Comparison of ENCODE assay signal across 8 cellular contexts in genomic region chr1:54581621-54582035, GRCh38. TPM values are rescaled to one million over a fixed set of nuclear protein-coding genes. Genes with fewer than 3 reads are reported as not detected.
DNase-seq lines count a peak whose midpoint lies in the region; ATAC-seq lines count a peak whose summit lies in the region.

No MANE protein-coding gene starts in this region.

- peaks cover 38% of the 10 kb centered on the region for H3K4me1 ChIP-seq in mucosa of stomach (ENCODE audit: control insufficient read depth, insufficient read depth, low read length)

- H3K4me3 Mint-ChIP-seq in activated T-helper 1 cell treated with anti-CD3 and anti-CD28 coated beads, Interleukin-12 subunit alpha, Interleukin-12 subunit beta, Interleukin-2, Interleukin-4 antibody, amounts not matched to agents 30 ng/mL and 10 ng/mL and 1 ng/mL, durations not matched to agents 14 hours and 24 hours and 36 hours: no peak overlapping the region
- H3K4me3 Mint-ChIP-seq in stimulated activated effector memory CD8-positive, alpha-beta T cell treated with anti-CD3 and anti-CD28 coated beads, Interleukin-12 subunit alpha, Interleukin-12 subunit beta, amount 100 ng/mL, for 72 hours: no peak overlapping the region
- no peak overlapping the region for H3K4me3 Mint-ChIP-seq in stimulated activated naive B cell treated with anti-CD40 and anti-IgM and Interleukin-4, amounts not matched to agents 10 μg/mL and 1 μg/mL and 100 μg/mL, for 72 hours

- no peaks in the 10 kb centered on the region for H3K9me3 Mint-ChIP-seq in activated T-helper 1 cell treated with anti-CD3 and anti-CD28 coated beads, Interleukin-12 subunit alpha, Interleukin-12 subunit beta, Interleukin-2, Interleukin-4 antibody, amounts not matched to agents 30 ng/mL and 10 ng/mL and 1 ng/mL, durations not matched to agents 14 hours and 24 hours and 36 hours
- no peaks in the 10 kb centered on the region for H3K9me3 Mint-ChIP-seq in stimulated activated effector memory CD8-positive, alpha-beta T cell treated with anti-CD3 and anti-CD28 coated beads, Interleukin-12 subunit alpha, Interleukin-12 subunit beta, amount 100 ng/mL, for 72 hours
- no peaks in the 10 kb centered on the region for H3K9me3 Mint-ChIP-seq in stimulated activated naive B cell treated with anti-CD40 and anti-IgM and Interleukin-4, amounts not matched to agents 10 μg/mL and 1 μg/mL and 100 μg/mL, for 72 hours

- H3K27ac Mint-ChIP-seq in activated T-helper 1 cell treated with anti-CD3 and anti-CD28 coated beads, Interleukin-12 subunit alpha, Interleukin-12 subunit beta, Interleukin-2, Interleukin-4 antibody, amounts not matched to agents 30 ng/mL and 10 ng/mL and 1 ng/mL, durations not matched to agents 14 hours and 24 hours and 36 hours: no peak overlapping the region
- H3K27ac Mint-ChIP-seq in stimulated activated effector memory CD8-positive, alpha-beta T cell treated with anti-CD3 and anti-CD28 coated beads, Interleukin-12 subunit alpha, Interleukin-12 subunit beta, amount 100 ng/mL, for 72 hours: no peak overlapping the region
- H3K27ac Mint-ChIP-seq in stimulated activated naive B cell treated with anti-CD40 and anti-IgM and Interleukin-4, amounts not matched to agents 10 μg/mL and 1 μg/mL and 100 μg/mL, for 72 hours: no peak overlapping the region

- H3K9ac ChIP-seq in mucosa of stomach (ENCODE audit: low read length): peak overlapping the region; percentile 51

- H3K9me3 ChIP-seq in mucosa of stomach (ENCODE audit: control insufficient read depth, low read length): no peaks in the 10 kb centered on the region

- H3K36me3 Mint-ChIP-seq in activated T-helper 1 cell treated with anti-CD3 and anti-CD28 coated beads, Interleukin-12 subunit alpha, Interleukin-12 subunit beta, Interleukin-2, Interleukin-4 antibody, amounts not matched to agents 30 ng/mL and 10 ng/mL and 1 ng/mL, durations not matched to agents 14 hours and 24 hours and 36 hours (ENCODE audit: low read depth): no peaks in the 10 kb centered on the region
- H3K36me3 Mint-ChIP-seq in stimulated activated effector memory CD8-positive, alpha-beta T cell treated with anti-CD3 and anti-CD28 coated beads, Interleukin-12 subunit alpha, Interleukin-12 subunit beta, amount 100 ng/mL, for 72 hours: no peaks in the 10 kb centered on the region
- H3K36me3 Mint-ChIP-seq in stimulated activated naive B cell treated with anti-CD40 and anti-IgM and Interleukin-4, amounts not matched to agents 10 μg/mL and 1 μg/mL and 100 μg/mL, for 72 hours: no peaks in the 10 kb centered on the region

- no peak overlapping the region for H3K4me3 ChIP-seq in mucosa of stomach (ENCODE audit: low read length)

- peaks cover 3% of the 10 kb centered on the region for H3K27me3 Mint-ChIP-seq in activated T-helper 1 cell treated with anti-CD3 and anti-CD28 coated beads, Interleukin-12 subunit alpha, Interleukin-12 subunit beta, Interleukin-2, Interleukin-4 antibody, amounts not matched to agents 30 ng/mL and 10 ng/mL and 1 ng/mL, durations not matched to agents 14 hours and 24 hours and 36 hours (ENCODE audit: insufficient read depth)
- H3K27me3 Mint-ChIP-seq in stimulated activated naive B cell treated with anti-CD40 and anti-IgM and Interleukin-4, amounts not matched to agents 10 μg/mL and 1 μg/mL and 100 μg/mL, for 72 hours: no peaks in the 10 kb centered on the region

- intact Hi-C loops in activated T-helper 1 cell treated with anti-CD3 and anti-CD28 coated beads, Interleukin-12 subunit alpha, Interleukin-12 subunit beta, Interleukin-2, Interleukin-4 antibody, amounts not matched to agents 30 ng/mL and 10 ng/mL and 1 ng/mL, durations not matched to agents 14 hours and 24 hours and 36 hours (cut with micrococcal nuclease): no loop called here

- peaks cover 8% of the 10 kb centered on the region for H3K36me3 ChIP-seq in mucosa of stomach (ENCODE audit: control insufficient read depth, insufficient read depth, low read length)

- no peaks in the 10 kb centered on the region for H3K27me3 ChIP-seq in mucosa of stomach (ENCODE audit: control insufficient read depth, insufficient read depth, low read length)

- peak; percentile 89 for DNase-seq in Ammon's horn (ENCODE audit: low spot score)
- peak; percentile 96 to 98 for DNase-seq in NCI-H446 (lab: John Stamatoyannopoulos, UW)
- peak; percentile 61 for DNase-seq in epidermal melanocyte (ENCODE audit: insufficient read length, low spot score)
- DNase-seq in activated T-helper 1 cell treated with anti-CD3 and anti-CD28 coated beads, Interleukin-12 subunit alpha, Interleukin-12 subunit beta, Interleukin-2, Interleukin-4 antibody, amounts not matched to agents 30 ng/mL and 10 ng/mL and 1 ng/mL, durations not matched to agents 14 hours and 24 hours and 36 hours (ENCODE audit: low spot score): no peak
- no peak for DNase-seq in stimulated activated effector memory CD8-positive, alpha-beta T cell treated with anti-CD3 and anti-CD28 coated beads, Interleukin-12 subunit alpha, Interleukin-12 subunit beta, amount 100 ng/mL, for 72 hours (ENCODE audit: low spot score in 2 of 2)
- DNase-seq in stimulated activated naive B cell treated with anti-CD40 and anti-IgM and Interleukin-4, amounts not matched to agents 10 μg/mL and 1 μg/mL and 100 μg/mL, for 72 hours: no peak
- no peak for DNase-seq in stimulated activated CD8-positive, alpha-beta memory T cell treated with anti-CD3 and anti-CD28 coated beads, Interleukin-4, amount 100 ng/mL, for 48 hours

- H3K4me1 Mint-ChIP-seq in activated T-helper 1 cell treated with anti-CD3 and anti-CD28 coated beads, Interleukin-12 subunit alpha, Interleukin-12 subunit beta, Interleukin-2, Interleukin-4 antibody, amounts not matched to agents 30 ng/mL and 10 ng/mL and 1 ng/mL, durations not matched to agents 14 hours and 24 hours and 36 hours (ENCODE audit: low read depth): no peaks in the 10 kb centered on the region
- H3K4me1 Mint-ChIP-seq in stimulated activated effector memory CD8-positive, alpha-beta T cell treated with anti-CD3 and anti-CD28 coated beads, Interleukin-12 subunit alpha, Interleukin-12 subunit beta, amount 100 ng/mL, for 72 hours: peaks cover 6% of the 10 kb centered on the region
- no peaks in the 10 kb centered on the region for H3K4me1 Mint-ChIP-seq in stimulated activated naive B cell treated with anti-CD40 and anti-IgM and Interleukin-4, amounts not matched to agents 10 μg/mL and 1 μg/mL and 100 μg/mL, for 72 hours

- ATAC-seq in stimulated activated effector memory CD8-positive, alpha-beta T cell treated with anti-CD3 and anti-CD28 coated beads, Interleukin-12 subunit alpha, Interleukin-12 subunit beta, amount 100 ng/mL, for 72 hours: no peak
- no peak for ATAC-seq in stimulated activated naive B cell treated with anti-CD40 and anti-IgM and Interleukin-4, amounts not matched to agents 10 μg/mL and 1 μg/mL and 100 μg/mL, for 72 hours (replicated peaks)

RNA-seq across cellular contexts. Expression of gene ACOT11, which starts 33.6 kb away (rescaled TPM):
- 0.91 and 2.1 TPM in 2 replicates for total RNA-seq in activated T-helper 1 cell treated with anti-CD3 and anti-CD28 coated beads, Interleukin-12 subunit alpha, Interleukin-12 subunit beta, Interleukin-2, Interleukin-4 antibody, amounts not matched to agents 30 ng/mL and 10 ng/mL and 1 ng/mL, durations not matched to agents 14 hours and 24 hours and 36 hours

RNA-seq across cellular contexts. Expression of gene FAM151A, which starts 41.7 kb away (rescaled TPM):
- not detected in 2 replicates for total RNA-seq in activated T-helper 1 cell treated with anti-CD3 and anti-CD28 coated beads, Interleukin-12 subunit alpha, Interleukin-12 subunit beta, Interleukin-2, Interleukin-4 antibody, amounts not matched to agents 30 ng/mL and 10 ng/mL and 1 ng/mL, durations not matched to agents 14 hours and 24 hours and 36 hours

RNA-seq across cellular contexts. Expression of gene MROH7, which starts 60.0 kb away (rescaled TPM):
- not detected in 2 replicates for total RNA-seq in activated T-helper 1 cell treated with anti-CD3 and anti-CD28 coated beads, Interleukin-12 subunit alpha, Interleukin-12 subunit beta, Interleukin-2, Interleukin-4 antibody, amounts not matched to agents 30 ng/mL and 10 ng/mL and 1 ng/mL, durations not matched to agents 14 hours and 24 hours and 36 hours

Comparison
In these comparisons a context has a peak if more than half of its experiments do, and no peak if none do; other contexts are left out.
1. DNase-seq: peak in Ammon's horn (single experiment), NCI-H446 (2 of 2) and epidermal melanocyte (single experiment); none in activated T-helper 1 cell treated with anti-CD3 and anti-CD28 coated beads, Interleukin-12 subunit alpha, Interleukin-12 subunit beta, Interleukin-2, Interleukin-4 antibody, amounts not matched to agents 30 ng/mL and 10 ng/mL and 1 ng/mL, durations not matched to agents 14 hours and 24 hours and 36 hours (single experiment), stimulated activated effector memory CD8-positive, alpha-beta T cell treated with anti-CD3 and anti-CD28 coated beads, Interleukin-12 subunit alpha, Interleukin-12 subunit beta, amount 100 ng/mL, for 72 hours (0 of 2), stimulated activated naive B cell treated with anti-CD40 and anti-IgM and Interleukin-4, amounts not matched to agents 10 μg/mL and 1 μg/mL and 100 μg/mL, for 72 hours (single experiment) and stimulated activated CD8-positive, alpha-beta memory T cell treated with anti-CD3 and anti-CD28 coated beads, Interleukin-4, amount 100 ng/mL, for 48 hours (single experiment).